1 cellular context compared by ENCODE assay signal in the genomic region with DNA sequence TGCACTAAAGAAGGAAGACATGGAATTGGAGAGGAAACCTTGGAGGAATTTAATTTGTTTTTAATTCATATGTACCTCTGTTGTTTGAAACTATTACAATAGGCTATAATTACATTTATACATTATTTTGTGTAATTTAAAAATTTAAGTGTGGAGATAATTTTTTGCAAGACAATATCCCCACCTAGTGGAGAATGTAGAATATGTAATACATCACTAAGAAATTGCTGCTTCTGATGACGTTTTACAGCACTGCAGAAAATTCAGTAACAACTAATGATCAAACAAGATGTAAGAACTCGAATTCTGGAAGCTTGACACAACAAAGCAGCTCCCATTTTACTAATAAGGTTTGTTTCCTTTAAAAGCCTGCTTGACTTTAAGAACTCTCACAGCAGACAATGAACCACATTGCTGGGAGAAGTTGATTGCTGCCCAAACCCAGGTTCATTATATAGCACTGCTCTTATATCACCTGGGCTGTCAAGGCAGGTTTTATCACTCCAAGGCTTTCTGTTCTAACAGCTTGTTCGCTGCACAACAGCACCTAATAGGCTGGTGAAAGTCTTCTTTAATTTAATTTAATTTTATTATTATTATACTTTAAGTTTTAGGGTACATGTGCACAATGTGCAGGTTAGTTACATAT.
TF ChIP-seq lines count a peak whose summit lies in the region.

No MANE protein-coding gene starts in this region.

TF ChIP-seq in HEK293T, 16 proteins besides CTCF, POLR2A, EP300 and RAD21 (continued from another document):
- TF ChIP-seq, protein P1, sequence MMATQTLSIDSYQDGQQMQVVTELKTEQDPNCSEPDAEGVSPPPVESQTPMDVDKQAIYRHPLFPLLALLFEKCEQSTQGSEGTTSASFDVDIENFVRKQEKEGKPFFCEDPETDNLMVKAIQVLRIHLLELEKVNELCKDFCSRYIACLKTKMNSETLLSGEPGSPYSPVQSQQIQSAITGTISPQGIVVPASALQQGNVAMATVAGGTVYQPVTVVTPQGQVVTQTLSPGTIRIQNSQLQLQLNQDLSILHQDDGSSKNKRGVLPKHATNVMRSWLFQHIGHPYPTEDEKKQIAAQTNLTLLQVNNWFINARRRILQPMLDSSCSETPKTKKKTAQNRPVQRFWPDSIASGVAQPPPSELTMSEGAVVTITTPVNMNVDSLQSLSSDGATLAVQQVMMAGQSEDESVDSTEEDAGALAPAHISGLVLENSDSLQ (IDR thresholded peaks at IDR 0.05): no peak
- TF ChIP-seq TARDBP (IDR thresholded peaks at IDR 0.05) (no peak), HDGF (IDR thresholded peaks at IDR 0.05; ENCODE audit: borderline replicate concordance) (no peak)
